ENCODE assay signal across 12 cellular contexts in the genomic region with DNA sequence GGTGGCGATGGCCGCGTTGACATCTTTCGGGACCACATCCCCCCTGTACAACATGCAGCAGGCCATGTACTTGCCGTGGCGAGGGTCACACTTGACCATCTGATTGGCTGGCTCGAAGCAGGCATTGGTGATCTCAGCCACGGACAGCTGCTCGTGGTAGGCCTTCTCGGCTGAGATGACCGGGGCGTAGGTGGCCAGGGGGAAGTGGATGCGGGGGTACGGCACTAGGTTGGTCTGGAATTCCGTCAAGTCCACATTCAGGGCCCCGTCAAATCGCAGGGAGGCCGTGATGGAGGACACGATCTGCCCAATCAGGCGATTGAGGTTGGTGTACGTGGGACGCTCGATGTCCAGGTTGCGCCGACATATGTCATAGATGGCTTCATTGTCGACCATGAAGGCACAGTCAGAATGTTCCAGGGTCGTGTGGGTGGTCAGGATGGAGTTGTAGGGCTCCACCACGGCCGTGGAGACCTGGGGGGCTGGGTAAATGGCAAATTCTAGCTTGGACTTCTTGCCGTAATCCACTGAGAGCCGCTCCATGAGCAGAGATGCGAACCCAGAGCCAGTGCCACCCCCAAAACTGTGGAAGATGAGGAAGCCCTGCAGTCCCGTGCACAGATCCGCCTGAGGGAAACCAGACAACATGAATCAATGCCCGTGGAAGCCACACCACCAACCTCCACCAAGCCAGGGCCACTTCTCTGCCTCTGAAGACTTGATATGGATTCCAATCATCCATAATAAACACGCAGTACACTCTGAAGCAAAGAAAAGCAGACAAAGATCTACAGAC. TPM values are rescaled to one million over a fixed set of nuclear protein-coding genes. Genes with fewer than 3 reads are reported as not detected.
"Had no signal": no experiment of that assay in that cellular context is flagged by ENCODE, and none has a peak within 500 bp of the region (broad histone marks: within the 10 kb centered on the region; RNA-seq: fewer than 3 reads in every experiment).

No MANE protein-coding gene starts in this region.

RNA-seq across cellular contexts. Expression of gene TUBA3C, which starts 4.4 kb away (rescaled TPM):
- total RNA-seq: activated B cell treated with CpG ODN at 0.5 μM for 24 hours; activated CD4-positive, alpha-beta memory T cell treated with anti-CD3 and anti-CD28 coated beads for 36 hours; activated CD4-positive, alpha-beta T cell treated with anti-CD3 and anti-CD28 coated beads, Interleukin-2, amount 10 ng/mL, durations not matched to agents 24 days and 14 days; activated CD8-positive, alpha-beta memory T cell treated with anti-CD3 and anti-CD28 coated beads for 36 hours; activated CD8-positive, alpha-beta T cell treated with anti-CD3 and anti-CD28 coated beads for 36 hours; activated naive CD8-positive, alpha-beta T cell treated with anti-CD3 and anti-CD28 coated beads, Interleukin-2, amount 10 ng/mL, durations not matched to agents 7 days and 5 days; activated T-cell treated with anti-CD3 and anti-CD28 coated beads, Interleukin-2, amount 50 U/mL, for 4 hours; activated T-cell treated with anti-CD3 and anti-CD28 coated beads, Interleukin-2, amount 50 U/mL, for 72 hours; activated T-helper 1 cell treated with anti-CD3 and anti-CD28 coated beads, Interleukin-12 subunit alpha, Interleukin-12 subunit beta, Interleukin-2, Interleukin-4 antibody, amounts not matched to agents 30 ng/mL and 10 ng/mL and 1 ng/mL, durations not matched to agents 14 hours and 24 hours and 36 hours; activated T-helper 17 cell treated with anti-CD3 and anti-CD28 coated beads, Interleukin-2, amount 50 U/mL, for 72 hours; ascending aorta had no signal
- polyA plus RNA-seq: adipose tissue had no signal
